Comparison of ENCODE assay signal across 2 cellular contexts in the genomic region with DNA sequence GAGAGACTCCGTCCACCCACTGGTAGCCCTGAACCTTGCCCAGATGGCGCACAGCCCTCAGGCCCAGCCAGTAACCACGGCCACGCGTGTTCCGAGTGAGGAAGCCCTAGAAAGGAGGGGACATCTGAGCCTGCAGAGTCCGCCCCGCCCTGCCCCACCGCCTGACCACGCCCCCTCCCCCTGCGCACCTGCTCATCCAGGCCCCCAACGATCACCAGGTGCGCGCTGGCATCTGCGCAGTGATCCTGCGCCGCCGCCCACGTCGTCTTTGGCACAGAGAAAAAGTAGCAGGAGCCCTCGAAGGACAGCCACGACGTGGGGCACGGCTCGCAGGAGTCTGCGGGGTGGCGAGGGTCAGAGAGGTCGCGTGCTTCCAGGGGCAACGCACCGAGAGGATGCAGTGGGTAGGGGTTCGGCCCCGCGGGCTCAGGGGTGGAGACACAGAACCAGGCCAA.
A peak's percentile ranks its signal among the peaks of the same experiment; 100 is the strongest.
TF ChIP-seq lines count a peak whose summit lies in the region.

No MANE protein-coding gene starts in this region.

TF ChIP-seq in GM23338, 12 proteins besides CTCF, POLR2A, EP300 and RAD21:
- TF ChIP-seq EZH2 (IDR thresholded peaks at IDR 0.05; ENCODE audit: low read depth, unreplicated experiment) (peak; percentile 16), ZNF114 (CRISPR knock-in tag; IDR thresholded peaks at IDR 0.05) (no peak)

TF ChIP-seq in GM12878, 131 proteins besides CTCF, POLR2A, EP300 and RAD21:
- no peak for TF ChIP-seq RELB (IDR thresholded peaks at IDR 0.05; ENCODE audit: low read depth)
- no peak for TF ChIP-seq BCL3 (IDR thresholded peaks at IDR 0.05; ENCODE audit: borderline replicate concordance, insufficient read depth, low read depth, low read length, poor library complexity, severe bottlenecking)
- TF ChIP-seq, protein P1, sequence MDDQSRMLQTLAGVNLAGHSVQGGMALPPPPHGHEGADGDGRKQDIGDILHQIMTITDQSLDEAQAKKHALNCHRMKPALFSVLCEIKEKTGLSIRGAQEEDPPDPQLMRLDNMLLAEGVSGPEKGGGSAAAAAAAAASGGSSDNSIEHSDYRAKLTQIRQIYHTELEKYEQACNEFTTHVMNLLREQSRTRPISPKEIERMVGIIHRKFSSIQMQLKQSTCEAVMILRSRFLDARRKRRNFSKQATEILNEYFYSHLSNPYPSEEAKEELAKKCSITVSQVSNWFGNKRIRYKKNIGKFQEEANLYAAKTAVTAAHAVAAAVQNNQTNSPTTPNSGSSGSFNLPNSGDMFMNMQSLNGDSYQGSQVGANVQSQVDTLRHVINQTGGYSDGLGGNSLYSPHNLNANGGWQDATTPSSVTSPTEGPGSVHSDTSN (IDR thresholded peaks at IDR 0.05; ENCODE audit: insufficient replicate concordance, low read depth, low read length): no peak
- TF ChIP-seq CHD2 (IDR thresholded peaks at IDR 0.05; ENCODE audit: borderline replicate concordance, low read depth, low read length): no peak
- no peak for TF ChIP-seq CEBPZ (IDR thresholded peaks at IDR 0.05; ENCODE audit: low read depth, low read length)
- no peak for TF ChIP-seq BHLHE40 (IDR thresholded peaks at IDR 0.05; ENCODE audit: borderline replicate concordance in 1 of 2, low read depth in 2 of 2, low read length in 1 of 2)
- TF ChIP-seq NR2C2 (IDR thresholded peaks at IDR 0.05; ENCODE audit: borderline replicate concordance, control insufficient read depth, insufficient read length, low read depth): no peak
- TF ChIP-seq ATF7 (IDR thresholded peaks at IDR 0.05; ENCODE audit: low read depth): no peak
- no peak for TF ChIP-seq ZBED1 (IDR thresholded peaks at IDR 0.05; ENCODE audit: borderline replicate concordance)
- TF ChIP-seq, protein P2, sequence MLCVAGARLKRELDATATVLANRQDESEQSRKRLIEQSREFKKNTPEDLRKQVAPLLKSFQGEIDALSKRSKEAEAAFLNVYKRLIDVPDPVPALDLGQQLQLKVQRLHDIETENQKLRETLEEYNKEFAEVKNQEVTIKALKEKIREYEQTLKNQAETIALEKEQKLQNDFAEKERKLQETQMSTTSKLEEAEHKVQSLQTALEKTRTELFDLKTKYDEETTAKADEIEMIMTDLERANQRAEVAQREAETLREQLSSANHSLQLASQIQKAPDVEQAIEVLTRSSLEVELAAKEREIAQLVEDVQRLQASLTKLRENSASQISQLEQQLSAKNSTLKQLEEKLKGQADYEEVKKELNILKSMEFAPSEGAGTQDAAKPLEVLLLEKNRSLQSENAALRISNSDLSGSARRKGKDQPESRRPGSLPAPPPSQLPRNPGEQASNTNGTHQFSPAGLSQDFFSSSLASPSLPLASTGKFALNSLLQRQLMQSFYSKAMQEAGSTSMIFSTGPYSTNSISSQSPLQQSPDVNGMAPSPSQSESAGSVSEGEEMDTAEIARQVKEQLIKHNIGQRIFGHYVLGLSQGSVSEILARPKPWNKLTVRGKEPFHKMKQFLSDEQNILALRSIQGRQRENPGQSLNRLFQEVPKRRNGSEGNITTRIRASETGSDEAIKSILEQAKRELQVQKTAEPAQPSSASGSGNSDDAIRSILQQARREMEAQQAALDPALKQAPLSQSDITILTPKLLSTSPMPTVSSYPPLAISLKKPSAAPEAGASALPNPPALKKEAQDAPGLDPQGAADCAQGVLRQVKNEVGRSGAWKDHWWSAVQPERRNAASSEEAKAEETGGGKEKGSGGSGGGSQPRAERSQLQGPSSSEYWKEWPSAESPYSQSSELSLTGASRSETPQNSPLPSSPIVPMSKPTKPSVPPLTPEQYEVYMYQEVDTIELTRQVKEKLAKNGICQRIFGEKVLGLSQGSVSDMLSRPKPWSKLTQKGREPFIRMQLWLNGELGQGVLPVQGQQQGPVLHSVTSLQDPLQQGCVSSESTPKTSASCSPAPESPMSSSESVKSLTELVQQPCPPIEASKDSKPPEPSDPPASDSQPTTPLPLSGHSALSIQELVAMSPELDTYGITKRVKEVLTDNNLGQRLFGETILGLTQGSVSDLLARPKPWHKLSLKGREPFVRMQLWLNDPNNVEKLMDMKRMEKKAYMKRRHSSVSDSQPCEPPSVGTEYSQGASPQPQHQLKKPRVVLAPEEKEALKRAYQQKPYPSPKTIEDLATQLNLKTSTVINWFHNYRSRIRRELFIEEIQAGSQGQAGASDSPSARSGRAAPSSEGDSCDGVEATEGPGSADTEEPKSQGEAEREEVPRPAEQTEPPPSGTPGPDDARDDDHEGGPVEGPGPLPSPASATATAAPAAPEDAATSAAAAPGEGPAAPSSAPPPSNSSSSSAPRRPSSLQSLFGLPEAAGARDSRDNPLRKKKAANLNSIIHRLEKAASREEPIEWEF (IDR thresholded peaks at IDR 0.05; ENCODE audit: insufficient replicate concordance, low read depth, low read length): no peak
- TF ChIP-seq ESRRA (IDR thresholded peaks at IDR 0.05; ENCODE audit: low read length): no peak
- TF ChIP-seq HSF1 (IDR thresholded peaks at IDR 0.05; ENCODE audit: low read depth, low read length): no peak
- no peak for TF ChIP-seq NR2C1 (IDR thresholded peaks at IDR 0.05)
- TF ChIP-seq, protein P3, sequence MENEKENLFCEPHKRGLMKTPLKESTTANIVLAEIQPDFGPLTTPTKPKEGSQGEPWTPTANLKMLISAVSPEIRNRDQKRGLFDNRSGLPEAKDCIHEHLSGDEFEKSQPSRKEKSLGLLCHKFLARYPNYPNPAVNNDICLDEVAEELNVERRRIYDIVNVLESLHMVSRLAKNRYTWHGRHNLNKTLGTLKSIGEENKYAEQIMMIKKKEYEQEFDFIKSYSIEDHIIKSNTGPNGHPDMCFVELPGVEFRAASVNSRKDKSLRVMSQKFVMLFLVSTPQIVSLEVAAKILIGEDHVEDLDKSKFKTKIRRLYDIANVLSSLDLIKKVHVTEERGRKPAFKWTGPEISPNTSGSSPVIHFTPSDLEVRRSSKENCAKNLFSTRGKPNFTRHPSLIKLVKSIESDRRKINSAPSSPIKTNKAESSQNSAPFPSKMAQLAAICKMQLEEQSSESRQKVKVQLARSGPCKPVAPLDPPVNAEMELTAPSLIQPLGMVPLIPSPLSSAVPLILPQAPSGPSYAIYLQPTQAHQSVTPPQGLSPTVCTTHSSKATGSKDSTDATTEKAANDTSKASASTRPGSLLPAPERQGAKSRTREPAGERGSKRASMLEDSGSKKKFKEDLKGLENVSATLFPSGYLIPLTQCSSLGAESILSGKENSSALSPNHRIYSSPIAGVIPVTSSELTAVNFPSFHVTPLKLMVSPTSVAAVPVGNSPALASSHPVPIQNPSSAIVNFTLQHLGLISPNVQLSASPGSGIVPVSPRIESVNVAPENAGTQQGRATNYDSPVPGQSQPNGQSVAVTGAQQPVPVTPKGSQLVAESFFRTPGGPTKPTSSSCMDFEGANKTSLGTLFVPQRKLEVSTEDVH (IDR thresholded peaks at IDR 0.05; ENCODE audit: low read depth, partially characterized antibody): no peak
- TF ChIP-seq, protein P4, sequence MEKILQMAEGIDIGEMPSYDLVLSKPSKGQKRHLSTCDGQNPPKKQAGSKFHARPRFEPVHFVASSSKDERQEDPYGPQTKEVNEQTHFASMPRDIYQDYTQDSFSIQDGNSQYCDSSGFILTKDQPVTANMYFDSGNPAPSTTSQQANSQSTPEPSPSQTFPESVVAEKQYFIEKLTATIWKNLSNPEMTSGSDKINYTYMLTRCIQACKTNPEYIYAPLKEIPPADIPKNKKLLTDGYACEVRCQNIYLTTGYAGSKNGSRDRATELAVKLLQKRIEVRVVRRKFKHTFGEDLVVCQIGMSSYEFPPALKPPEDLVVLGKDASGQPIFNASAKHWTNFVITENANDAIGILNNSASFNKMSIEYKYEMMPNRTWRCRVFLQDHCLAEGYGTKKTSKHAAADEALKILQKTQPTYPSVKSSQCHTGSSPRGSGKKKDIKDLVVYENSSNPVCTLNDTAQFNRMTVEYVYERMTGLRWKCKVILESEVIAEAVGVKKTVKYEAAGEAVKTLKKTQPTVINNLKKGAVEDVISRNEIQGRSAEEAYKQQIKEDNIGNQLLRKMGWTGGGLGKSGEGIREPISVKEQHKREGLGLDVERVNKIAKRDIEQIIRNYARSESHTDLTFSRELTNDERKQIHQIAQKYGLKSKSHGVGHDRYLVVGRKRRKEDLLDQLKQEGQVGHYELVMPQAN (conservative IDR thresholded peaks at IDR 0.05): no peak
- TF ChIP-seq SIN3A (IDR thresholded peaks at IDR 0.05; ENCODE audit: low read depth, low read length): no peak
- TF ChIP-seq ASH2L (IDR thresholded peaks at IDR 0.05; ENCODE audit: borderline replicate concordance, low read depth): no peak
- no peak for TF ChIP-seq NR2F1 (conservative IDR thresholded peaks at IDR 0.05)
- no peak for TF ChIP-seq YY1 (IDR thresholded peaks at IDR 0.05; ENCODE audit: low read depth, low read length)
